10 cellular contexts compared by ENCODE assay signal in genomic region chr4:62549601-62550000, GRCh38.
"Had no signal": no experiment of that assay in that cellular context is flagged by ENCODE, and none has a peak within 500 bp of the region (broad histone marks: within the 10 kb centered on the region; RNA-seq: fewer than 3 reads in every experiment).

No MANE protein-coding gene starts in this region.

- H3K9me3 ChIP-seq: HAP-1 had no signal

- H3K36me3 ChIP-seq: HAP-1 had no signal

- FAIRE-seq: H1, H54, K562 had no signal

- H3K27ac ChIP-seq: GM23248, HL-60 had no signal

- H3K4me3 ChIP-seq: GM23248, HAP-1, K562 had no signal

- H3K9ac ChIP-seq: GM23248 had no signal

- H2AFZ ChIP-seq: GM23248 had no signal

- DNase-seq: GM23248, HFFc6, IMR-90, KG1 had no signal

- ATAC-seq: HCT116, K562 had no signal
